In genomic region chr21:41167348-41168342, GRCh38 we compare ENCODE assay signal across 8 cellular contexts. TPM values are rescaled to one million over a fixed set of nuclear protein-coding genes. Genes with fewer than 3 reads are reported as not detected.
A peak's percentile ranks its signal among the peaks of the same experiment; 100 is the strongest.
DNase-seq lines count a peak whose midpoint lies in the region; ATAC-seq and TF ChIP-seq lines count a peak whose summit lies in the region.

Gene BACE2 (plus strand): TSS chr21:41168160. CDS start chr21:41168264, 104 bp downstream.

- H3K4me3 Mint-ChIP-seq in T-cell = peak within 1 kb of the TSS; percentile 61 to 81 (median 76)

- peak within 1 kb of the TSS in 1 of 2 donors; percentile 59 for H3K27ac Mint-ChIP-seq in T-cell

- no peaks in the 10 kb centered on the region for H3K36me3 Mint-ChIP-seq in T-cell

- H3K4me1 ChIP-seq in breast epithelium = no peaks in the 10 kb centered on the region
- H3K4me1 ChIP-seq in gastrocnemius medialis = peaks cover 17 to 18% of the 10 kb centered on the region in 2 donors

- H3K4me1 Mint-ChIP-seq in T-cell = peaks cover 8 to 11% (median 8%) of the 10 kb centered on the region in 3 donors

- intact Hi-C loops in breast epithelium (cut with DNase I; ENCODE audit: low total_unique reads) = no loop called here
- intact Hi-C loops in gastrocnemius medialis (cut with DNase I; ENCODE audit: low total_unique reads) = loop anchor here (5.0 kb wide), 2 partner anchors 710 to 1325 kb away; partner anchors contain the start of gene PRDM15

- H3K27me3 ChIP-seq in GM06990 (replicated peaks; ENCODE audit: control insufficient read depth, insufficient read depth, low read length) = peaks cover 2% of the 10 kb centered on the region; the same call in 1 of the 2 replicates
- H3K27me3 ChIP-seq in HL-60 (ENCODE audit: insufficient read depth, poor library complexity, severe bottlenecking) = peaks cover 29% of the 10 kb centered on the region
- H3K27me3 ChIP-seq in breast epithelium = no peaks in the 10 kb centered on the region
- no peaks in the 10 kb centered on the region for H3K27me3 ChIP-seq in gastrocnemius medialis

- H3K4me3 ChIP-seq in GM06990 (replicated peaks; ENCODE audit: low read depth, low read length) = peak within 1 kb of the TSS; percentile 54
- H3K4me3 ChIP-seq in HL-60 (replicated peaks; ENCODE audit: insufficient read depth, low read length) = peak within 1 kb of the TSS; percentile 31
- H3K4me3 ChIP-seq in breast epithelium = peak within 1 kb of the TSS; percentile 75 to 82 (median 78)
- H3K4me3 ChIP-seq in iPS-18c (ENCODE audit: insufficient read depth, low read depth, low read length) = peak within 1 kb of the TSS; percentile 69
- H3K4me3 ChIP-seq in gastrocnemius medialis = peak within 1 kb of the TSS; percentile 73 to 88 (median 84)

- H3K36me3 ChIP-seq in GM06990 (ENCODE audit: control insufficient read depth, insufficient read depth, low read length) (no peaks in the 10 kb centered on the region), breast epithelium (no peaks in the 10 kb centered on the region), gastrocnemius medialis (no peaks in the 10 kb centered on the region)

- TF ChIP-seq CTCF in GM06990 (IDR thresholded peaks at IDR 0.05; ENCODE audit: insufficient read depth, low read length, poor library complexity, severe bottlenecking) (peak; percentile 2), HL-60 (IDR thresholded peaks at IDR 0.05; ENCODE audit: insufficient read depth, low read length) (no peak), breast epithelium (IDR thresholded peaks at IDR 0.05) (peak in 2 of 3 donors; percentile 40 to 64), gastrocnemius medialis (IDR thresholded peaks at IDR 0.05 in 4 of 5, conservative IDR thresholded peaks at IDR 0.05 in 1 of 5) (peak in 4 of 5 experiments; percentile 38 to 76 (median 66))

- in situ Hi-C loops in gastrocnemius medialis (cut with MboI; ENCODE audit: low sequenced_read_pairs in 4 of 4) = no loop called here

- CTCF ChIA-PET in T-cell (lab: Charles Lee) = no interaction called here

- peaks cover 47 to 55% of the 10 kb centered on the region in 2 donors for H3K27me3 Mint-ChIP-seq in T-cell

- ATAC-seq in T-cell (replicated peaks in 1 of 4) (peak; percentile 69 to 78 (median 74)), gastrocnemius medialis (peak; percentile 64 to 68)

- peak; percentile 47 for DNase-seq in GM06990 (ENCODE audit: extremely low read depth, insufficient read length)
- DNase-seq in HL-60 (ENCODE audit: low read depth in 1 of 2, low spot score in 1 of 2) = peak; percentile 7 to 22
- peak in 22 of 34 experiments; percentile 0 to 26 (median 14) for DNase-seq in T-cell
- peak; percentile 77 to 80 for DNase-seq in breast epithelium (ENCODE audit: low spot score in 2 of 2)
- peak; percentile 52 to 59 for DNase-seq in gastrocnemius medialis
- no peak for DNase-seq in activated gamma-delta T cell treated with Interleukin-2 at 50 U/mL for 16 hours
- no peak for DNase-seq in OCI-M2 (lab: John Stamatoyannopoulos, UW; ENCODE audit: unreplicated experiment)

- TF ChIP-seq POLR2A in breast epithelium (IDR thresholded peaks at IDR 0.05) (peak; percentile 6), gastrocnemius medialis (IDR thresholded peaks at IDR 0.05) (peak; percentile 54 to 66)

- no peaks in the 10 kb centered on the region for H3K9me3 Mint-ChIP-seq in T-cell

- POLR2A ChIA-PET in T-cell (lab: Charles Lee) = no interaction called here

- H3K27ac ChIP-seq in HL-60 (replicated peaks) (no peak within 1 kb of the TSS), breast epithelium (peak within 1 kb of the TSS; percentile 92 to 98), gastrocnemius medialis (peak within 1 kb of the TSS; percentile 85 to 89 (median 86))

- H3K9me3 ChIP-seq in breast epithelium = no peaks in the 10 kb centered on the region
- no peaks in the 10 kb centered on the region for H3K9me3 ChIP-seq in iPS-18c (ENCODE audit: control insufficient read depth, insufficient read depth, low read length)
- H3K9me3 ChIP-seq in gastrocnemius medialis = no peaks in the 10 kb centered on the region

RNA-seq across cellular contexts. Expression of gene BACE2, which starts in this region (rescaled TPM):
- total RNA-seq in T-cell (1 to 10 TPM in 1 of 5 donors, under 1 TPM in 4; 0.30 to 1.1 (median 0.68) TPM), breast epithelium (10 to 100 TPM; 26.9 to 94.4 (median 67.5) TPM), gastrocnemius medialis (10 to 100 TPM in 1 of 4 donors, 1 to 10 TPM in 3; 7.5 to 17.5 (median 9.3) TPM)

Comparison
In these comparisons a context has a peak if more than half of its experiments do, and no peak if none do; other contexts are left out.
1. RNA of gene BACE2 (total RNA-seq): 26.9 to 94.4 TPM in breast epithelium and 7.5 to 17.5 TPM in gastrocnemius medialis; 0.30 to 1.1 TPM in T-cell; every median in the first group is over 4 times any median in the second.
2. DNase-seq: peak in GM06990 (single experiment), HL-60 (2 of 2), T-cell (22 of 34), breast epithelium (2 of 2) and gastrocnemius medialis (2 of 2); none in activated gamma-delta T cell treated with Interleukin-2 at 50 U/mL for 16 hours (single experiment) and OCI-M2 (single experiment).
3. H3K4me3 ChIP-seq: peak in every context shown above with its lines; median percentile 84 in gastrocnemius medialis; 78 in breast epithelium; 69 in iPS-18c; 54 in GM06990; 31 in HL-60.